ENCODE assay signal across 12 cellular contexts in genomic region chr9:133656211-133657119, GRCh38.
A peak's percentile ranks its signal among the peaks of the same experiment; 100 is the strongest.
DNase-seq lines count a peak whose midpoint lies in the region; ATAC-seq lines count a peak whose summit lies in the region.
"Had no signal": no experiment of that assay in that cellular context is flagged by ENCODE, and none has a peak within 500 bp of the region (broad histone marks: within the 10 kb centered on the region; RNA-seq: fewer than 3 reads in every experiment).

No MANE protein-coding gene starts in this region.

- peak; percentile 62 for DNase-seq in activated CD8-positive, alpha-beta memory T cell treated with anti-CD3 and anti-CD28 coated beads for 24 hours
- no peak for DNase-seq in activated CD8-positive, alpha-beta memory T cell treated with anti-CD3 and anti-CD28 coated beads, Interleukin-2, amount 50 U/mL, for 48 hours
- peak in 4 of 5 donors; percentile 8 to 45 (median 34) for DNase-seq in T-helper 1 cell
- peak; percentile 8 for DNase-seq in activated naive CD4-positive, alpha-beta T cell treated with Interleukin-2 at 50 U/mL for 16 hours
- DNase-seq in stimulated activated CD4-positive, alpha-beta T cell treated with anti-CD3 and anti-CD28 coated beads, Interleukin-4, amount 100 ng/mL, for 1 hour = peak; percentile 32
- no peak for DNase-seq in EL
- DNase-seq: immature natural killer cell, KG1, NCI-H226, retina had no signal

- ATAC-seq in HG03175 (IDR thresholded peaks at IDR 0.05; ENCODE audit: unreplicated experiment) (no peak), HG02623 (IDR thresholded peaks at IDR 0.05; ENCODE audit: unreplicated experiment) (no peak)

Comparison
In these comparisons a context has a peak if more than half of its experiments do, and no peak if none do; other contexts are left out.
1. DNase-seq: peak in activated CD8-positive, alpha-beta memory T cell treated with anti-CD3 and anti-CD28 coated beads for 24 hours (single experiment), T-helper 1 cell (4 of 5), activated naive CD4-positive, alpha-beta T cell treated with Interleukin-2 at 50 U/mL for 16 hours (single experiment) and stimulated activated CD4-positive, alpha-beta T cell treated with anti-CD3 and anti-CD28 coated beads, Interleukin-4, amount 100 ng/mL, for 1 hour (single experiment); none in activated CD8-positive, alpha-beta memory T cell treated with anti-CD3 and anti-CD28 coated beads, Interleukin-2, amount 50 U/mL, for 48 hours (single experiment) and EL (single experiment).